ENCODE assay signal across 8 cellular contexts in the genomic region with DNA sequence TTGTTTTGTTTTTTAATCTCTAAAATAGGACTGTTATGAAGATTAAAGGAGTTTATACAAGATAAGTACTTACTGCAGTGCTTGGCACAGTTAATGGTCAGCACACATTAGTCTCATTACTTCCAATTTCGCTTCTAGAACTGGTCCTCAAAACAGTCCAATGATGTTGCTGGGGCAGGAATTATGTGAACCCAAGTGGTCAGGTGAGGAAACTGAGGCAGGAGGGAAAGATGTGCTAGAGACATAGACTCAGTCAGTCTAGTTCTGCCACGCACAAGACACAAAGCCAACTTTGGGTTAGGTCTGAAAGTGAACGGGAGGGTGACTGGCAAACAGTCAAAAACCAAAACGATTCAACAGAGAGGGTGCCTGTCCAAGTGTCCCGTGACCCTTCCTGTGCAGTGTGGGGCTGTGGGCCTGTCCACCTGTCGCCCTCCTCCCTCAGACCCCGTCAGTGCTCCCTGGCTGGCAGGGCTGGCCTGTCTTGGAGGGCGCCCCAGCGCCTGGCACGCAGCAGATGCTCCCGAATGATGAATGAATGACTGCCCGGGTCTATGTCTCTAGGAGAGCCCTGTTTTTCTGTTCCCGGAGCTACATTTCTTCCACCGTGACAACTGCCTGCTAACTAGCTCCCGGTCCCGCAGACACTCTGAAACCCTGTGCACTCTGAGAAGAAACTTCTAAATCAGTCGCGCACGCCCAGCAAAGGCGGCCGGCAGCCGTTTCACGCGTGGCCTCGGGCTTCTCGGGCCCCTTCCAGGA.
DNase-seq lines count a peak whose midpoint lies in the region; ATAC-seq and TF ChIP-seq lines count a peak whose summit lies in the region.

No MANE protein-coding gene starts in this region.

- H3K36me3 Mint-ChIP-seq in T-helper 1 cell treated with Interleukin-12 subunit alpha and Interleukin-12 subunit beta and Interleukin-4 antibody, amounts not matched to agents 30 μg/mL and 1 μg/mL, for 36 hours (ENCODE audit: low read depth) = peaks cover 28% of the 10 kb centered on the region
- peaks cover 5% of the 10 kb centered on the region for H3K36me3 Mint-ChIP-seq in activated naive CD8-positive, alpha-beta T cell

- no peaks in the 10 kb centered on the region for H3K9me3 Mint-ChIP-seq in T-helper 1 cell treated with Interleukin-12 subunit alpha and Interleukin-12 subunit beta and Interleukin-4 antibody, amounts not matched to agents 30 μg/mL and 1 μg/mL, for 36 hours
- no peaks in the 10 kb centered on the region for H3K9me3 Mint-ChIP-seq in activated naive CD8-positive, alpha-beta T cell (ENCODE audit: low read depth)

- H3K27ac Mint-ChIP-seq in T-helper 1 cell treated with Interleukin-12 subunit alpha and Interleukin-12 subunit beta and Interleukin-4 antibody, amounts not matched to agents 30 μg/mL and 1 μg/mL, for 36 hours = peak overlapping the region; percentile 94
- H3K27ac Mint-ChIP-seq in activated naive CD8-positive, alpha-beta T cell = peak overlapping the region; percentile 94

- peaks cover 43% of the 10 kb centered on the region for H3K4me1 Mint-ChIP-seq in T-helper 1 cell treated with Interleukin-12 subunit alpha and Interleukin-12 subunit beta and Interleukin-4 antibody, amounts not matched to agents 30 μg/mL and 1 μg/mL, for 36 hours (ENCODE audit: low read depth)
- H3K4me1 Mint-ChIP-seq in activated naive CD8-positive, alpha-beta T cell (ENCODE audit: low read depth) = peaks cover 17% of the 10 kb centered on the region

- H3K27ac ChIP-seq in substantia nigra (ENCODE audit: low read depth, low read length, poor library complexity, severe bottlenecking) = peak overlapping the region; percentile 29

- H3K9me3 ChIP-seq in iPS-18c (ENCODE audit: control insufficient read depth, insufficient read depth, low read length) = peaks cover 2% of the 10 kb centered on the region

- peak overlapping the region; percentile 90 for H3K4me3 Mint-ChIP-seq in T-helper 1 cell treated with Interleukin-12 subunit alpha and Interleukin-12 subunit beta and Interleukin-4 antibody, amounts not matched to agents 30 μg/mL and 1 μg/mL, for 36 hours
- peak overlapping the region; percentile 93 for H3K4me3 Mint-ChIP-seq in activated naive CD8-positive, alpha-beta T cell

- DNase-seq in T-helper 1 cell (no peak), substantia nigra (lab: John Stamatoyannopoulos, UW) (peak in 2 of 49 donors; percentile 42 to 43), NCI-H146 (lab: John Stamatoyannopoulos, UW) (no peak)

- peak overlapping the region; percentile 38; the same call in 1 of the 2 replicates for H3K4me3 ChIP-seq in iPS-18c (ENCODE audit: insufficient read depth, low read depth, low read length)

- ATAC-seq in GM18907 (IDR thresholded peaks at IDR 0.05; ENCODE audit: unreplicated experiment) = no peak
- ATAC-seq in GM18505 (IDR thresholded peaks at IDR 0.05; ENCODE audit: unreplicated experiment) = no peak

- no peaks in the 10 kb centered on the region for H3K27me3 Mint-ChIP-seq in T-helper 1 cell treated with Interleukin-12 subunit alpha and Interleukin-12 subunit beta and Interleukin-4 antibody, amounts not matched to agents 30 μg/mL and 1 μg/mL, for 36 hours (ENCODE audit: low read depth)
- H3K27me3 Mint-ChIP-seq in activated naive CD8-positive, alpha-beta T cell = no peaks in the 10 kb centered on the region

- no peak for TF ChIP-seq POLR2A in GM18505 (IDR thresholded peaks at IDR 0.05; ENCODE audit: borderline replicate concordance, extremely low read depth, insufficient read depth, insufficient read length)
